1 cellular context compared by ENCODE assay signal in genomic region chr11:27452147-27452546, GRCh38.
TF ChIP-seq lines count a peak whose summit lies in the region.

No MANE protein-coding gene starts in this region.

TF ChIP-seq in HepG2, 621 proteins besides CTCF, POLR2A, EP300 and RAD21 (continued from another document and continues in another):
- TF ChIP-seq PHF20 (CRISPR knock-in tag; IDR thresholded peaks at IDR 0.05) (no peak), GATAD2A (CRISPR knock-in tag; IDR thresholded peaks at IDR 0.05) (peak; percentile 78), SOX6 (IDR thresholded peaks at IDR 0.05) (no peak), SOX6 (CRISPR knock-in tag; IDR thresholded peaks at IDR 0.05) (peak; percentile 29; the same call in 1 of the 2 replicates), FOXP1 (IDR thresholded peaks at IDR 0.05) (no peak), FOXP1 (CRISPR knock-in tag; IDR thresholded peaks at IDR 0.05) (peak; percentile 43), HOMEZ (CRISPR knock-in tag; IDR thresholded peaks at IDR 0.05; ENCODE audit: low read depth) (0 out of 2 replicates have a peak, but pooled peaks have one; percentile 41), SIN3A (IDR thresholded peaks at IDR 0.05; ENCODE audit: borderline replicate concordance, low read depth, low read length) (no peak), HMG20A (CRISPR knock-in tag; IDR thresholded peaks at IDR 0.05; ENCODE audit: borderline replicate concordance) (peak; percentile 48; the same call in 1 of the 2 replicates), ZNF792 (CRISPR knock-in tag; IDR thresholded peaks at IDR 0.05) (no peak), CEBPG (CRISPR knock-in tag; IDR thresholded peaks at IDR 0.05) (peak; percentile 39; the same call in 1 of the 2 replicates), PCBP1 (IDR thresholded peaks at IDR 0.05; ENCODE audit: borderline replicate concordance, low read depth, low read length) (no peak), FOXO1 (CRISPR knock-in tag; IDR thresholded peaks at IDR 0.05) (peak; percentile 44; the same call in 1 of the 2 replicates), ARID5B (CRISPR knock-in tag; IDR thresholded peaks at IDR 0.05) (peak; percentile 79), U2AF1 (optimal IDR thresholded peaks at IDR 0.05; ENCODE audit: low read depth, low read length) (no peak), KLF16 (CRISPR knock-in tag; IDR thresholded peaks at IDR 0.05) (peak in 1 of 2 experiments; percentile 31; a peak in 1 of 4 replicates), ZNF44 (CRISPR knock-in tag; IDR thresholded peaks at IDR 0.05) (no peak), ZSCAN31 (CRISPR knock-in tag; IDR thresholded peaks at IDR 0.05; ENCODE audit: low read depth) (no peak), SNAPC4 (CRISPR knock-in tag; IDR thresholded peaks at IDR 0.05) (no peak), SP1 (IDR thresholded peaks at IDR 0.05) (no peak), SP1 (CRISPR knock-in tag; IDR thresholded peaks at IDR 0.05) (no peak), MED1 (CRISPR knock-in tag; IDR thresholded peaks at IDR 0.05) (peak; percentile 23; the same call in 1 of the 2 replicates), SAP130 (CRISPR knock-in tag; IDR thresholded peaks at IDR 0.05; ENCODE audit: low read depth) (peak; percentile 37; the same call in 1 of the 2 replicates), ZNF484 (CRISPR knock-in tag; IDR thresholded peaks at IDR 0.05; ENCODE audit: borderline replicate concordance, low read depth) (no peak), ZNF703 (CRISPR knock-in tag; IDR thresholded peaks at IDR 0.05; ENCODE audit: borderline replicate concordance) (no peak), NCOA2 (CRISPR knock-in tag; IDR thresholded peaks at IDR 0.05) (peak; percentile 42; the same call in 1 of the 2 replicates), ZNF263 (CRISPR knock-in tag; IDR thresholded peaks at IDR 0.05) (no peak), GFI1 (CRISPR knock-in tag; IDR thresholded peaks at IDR 0.05; ENCODE audit: borderline replicate concordance) (no peak), AGO2 (optimal IDR thresholded peaks at IDR 0.05; ENCODE audit: low read depth, low read length) (no peak), ZNF451 (CRISPR knock-in tag; IDR thresholded peaks at IDR 0.05) (no peak), ATF4 (CRISPR knock-in tag; IDR thresholded peaks at IDR 0.05) (peak in 1 of 2 experiments; percentile 75; a peak in 2 of 4 replicates), BCL6 (CRISPR knock-in tag; IDR thresholded peaks at IDR 0.05) (peak; percentile 35; the same call in 1 of the 2 replicates), MBNL3 (CRISPR knock-in tag; conservative IDR thresholded peaks at IDR 0.05) (no peak), RFX3 (CRISPR knock-in tag; IDR thresholded peaks at IDR 0.05) (no peak), ZNF646 (CRISPR knock-in tag; IDR thresholded peaks at IDR 0.05) (no peak), MIXL1 (CRISPR knock-in tag; IDR thresholded peaks at IDR 0.05) (no peak), TEAD3 (CRISPR knock-in tag; optimal IDR thresholded peaks at IDR 0.05; ENCODE audit: borderline replicate concordance) (no peak), RBM22 (optimal IDR thresholded peaks at IDR 0.05; ENCODE audit: low read length) (no peak), ZNF574 (CRISPR knock-in tag; IDR thresholded peaks at IDR 0.05) (no peak), GMEB1 (CRISPR knock-in tag; IDR thresholded peaks at IDR 0.05; ENCODE audit: borderline replicate concordance) (no peak), CBFB (CRISPR knock-in tag; IDR thresholded peaks at IDR 0.05) (no peak), NR2F1 (CRISPR knock-in tag; IDR thresholded peaks at IDR 0.05) (no peak)
